In genomic region chr12:63967781-63968180, GRCh38 we compare ENCODE assay signal across 22 cellular contexts.
DNase-seq lines count a peak whose midpoint lies in the region; ATAC-seq, FAIRE-seq and TF ChIP-seq lines count a peak whose summit lies in the region.
"Had no signal": no experiment of that assay in that cellular context is flagged by ENCODE, and none has a peak within 500 bp of the region (broad histone marks: within the 10 kb centered on the region; RNA-seq: fewer than 3 reads in every experiment).

No MANE protein-coding gene starts in this region.

- H3K4me1 ChIP-seq in RWPE2 (ENCODE audit: insufficient read depth, poor library complexity, severe bottlenecking) (peaks cover 12% of the 10 kb centered on the region), skeletal muscle satellite cell (ENCODE audit: control insufficient read depth, insufficient read depth, low read length) (peaks cover 31% of the 10 kb centered on the region), prostate gland (replicated peaks) (no peaks in the 10 kb centered on the region)

- peak overlapping the region; percentile 32 for H3K27ac ChIP-seq in RWPE2 (ENCODE audit: poor library complexity, severe bottlenecking)
- H3K27ac ChIP-seq in prostate gland, result no peak overlapping the region
- H3K27ac ChIP-seq: heart right ventricle, HL-60, lower lobe of right lung had no signal

- intact Hi-C loops in prostate gland (cut with DNase I), result loop anchor here (10.0 kb wide), 1 partner anchor 147 kb away; no protein-coding TSS in a partner anchor

- peak; percentile 13 for DNase-seq in GM03348 (ENCODE audit: low spot score)
- DNase-seq in RWPE2 (ENCODE audit: low spot score), result no peak
- DNase-seq in epithelial cell of esophagus (ENCODE audit: low read depth), result peak; percentile 16
- DNase-seq in SIG-M5 treated with dmso at 0.1 percent for 504 hours (lab: John Stamatoyannopoulos, UW; ENCODE audit: unreplicated experiment), result no peak
- no peak for DNase-seq in prostate gland (ENCODE audit: low spot score)
- no peak for DNase-seq in urothelium cell line (ENCODE audit: low spot score)
- DNase-seq: activated CD4-positive, alpha-beta T cell treated with anti-CD3 and anti-CD28 coated beads for 4 hours; activated naive CD4-positive, alpha-beta T cell treated with anti-CD3 and anti-CD28 coated beads, Interleukin-2, amount 50 U/mL, for 16 hours; activated T-cell treated with anti-CD3 and anti-CD28 coated beads, Interleukin-2, amount 50 U/mL, for 72 hours; cerebellar nuclear complex; COR-L47; effector memory CD8-positive, alpha-beta T cell; heart right ventricle; lower lobe of right lung; NCI-H146; NCI-H526; right cardiac atrium; Right ventricle myocardium superior; T-cell had no signal

- H3K27me3 ChIP-seq in RWPE2 (ENCODE audit: insufficient read depth, poor library complexity, severe bottlenecking) (no peaks in the 10 kb centered on the region), skeletal muscle satellite cell (ENCODE audit: control insufficient read depth, insufficient read depth, low read length) (no peaks in the 10 kb centered on the region), prostate gland (replicated peaks; ENCODE audit: insufficient read depth) (no peaks in the 10 kb centered on the region)
- H3K27me3 ChIP-seq: heart right ventricle had no signal

- H3K4me2 ChIP-seq in skeletal muscle satellite cell (ENCODE audit: low read length), result peak overlapping the region; percentile 9

- no peak overlapping the region for H3K9ac ChIP-seq in skeletal muscle satellite cell (ENCODE audit: low read depth, low read length)

- no peak for FAIRE-seq in urothelium cell line (lab: Jason Lieb, UNC)
- FAIRE-seq: islet of Langerhans had no signal

- no peak for TF ChIP-seq POLR2A in prostate gland (IDR thresholded peaks at IDR 0.05)

- H3K9me3 ChIP-seq in RWPE2 (ENCODE audit: severe bottlenecking) (no peaks in the 10 kb centered on the region), skeletal muscle satellite cell (replicated peaks; ENCODE audit: low read length) (no peaks in the 10 kb centered on the region), prostate gland (no peaks in the 10 kb centered on the region)
- H3K9me3 ChIP-seq: heart right ventricle, lower lobe of right lung had no signal

- H3K36me3 ChIP-seq in RWPE2 (ENCODE audit: low read depth), result no peaks in the 10 kb centered on the region
- H3K36me3 ChIP-seq in skeletal muscle satellite cell (ENCODE audit: insufficient read depth, low read length), result no peaks in the 10 kb centered on the region
- H3K36me3 ChIP-seq in prostate gland, result no peaks in the 10 kb centered on the region
- H3K36me3 ChIP-seq: heart right ventricle, lower lobe of right lung had no signal

- H3K4me3 ChIP-seq in RWPE2 (ENCODE audit: severe bottlenecking), result no peak overlapping the region
- H3K4me3 ChIP-seq in epithelial cell of esophagus (ENCODE audit: low read length), result no peak overlapping the region
- no peak overlapping the region for H3K4me3 ChIP-seq in skeletal muscle satellite cell (ENCODE audit: low read length)
- H3K4me3 ChIP-seq in prostate gland, result no peak overlapping the region
- H3K4me3 ChIP-seq: heart right ventricle, lower lobe of right lung had no signal

- peak; percentile 52; the same call in 1 of the 3 replicates for ATAC-seq in RWPE2 (ENCODE audit: low read depth)
- ATAC-seq: activated T-cell treated with anti-CD3 and anti-CD28 coated beads, Interleukin-2, amount 50 U/mL, for 72 hours; effector memory CD8-positive, alpha-beta T cell; lower lobe of right lung; right cardiac atrium; T-cell had no signal

- no peak for TF ChIP-seq CTCF in RWPE2 (IDR thresholded peaks at IDR 0.05; ENCODE audit: poor library complexity, severe bottlenecking)
- no peak for TF ChIP-seq CTCF in epithelial cell of esophagus (IDR thresholded peaks at IDR 0.05; ENCODE audit: insufficient read depth, low read depth, low read length, missing control alignments)
- TF ChIP-seq CTCF in prostate gland (IDR thresholded peaks at IDR 0.05), result no peak

Comparison
In these comparisons a context has a peak if more than half of its experiments do, and no peak if none do; other contexts are left out.
1. DNase-seq: peak in GM03348 (single experiment) and epithelial cell of esophagus (single experiment); none in RWPE2 (single experiment), SIG-M5 treated with dmso at 0.1 percent for 504 hours (single experiment), prostate gland (single experiment) and urothelium cell line (single experiment).